26 cellular contexts compared by ENCODE assay signal in the genomic region with DNA sequence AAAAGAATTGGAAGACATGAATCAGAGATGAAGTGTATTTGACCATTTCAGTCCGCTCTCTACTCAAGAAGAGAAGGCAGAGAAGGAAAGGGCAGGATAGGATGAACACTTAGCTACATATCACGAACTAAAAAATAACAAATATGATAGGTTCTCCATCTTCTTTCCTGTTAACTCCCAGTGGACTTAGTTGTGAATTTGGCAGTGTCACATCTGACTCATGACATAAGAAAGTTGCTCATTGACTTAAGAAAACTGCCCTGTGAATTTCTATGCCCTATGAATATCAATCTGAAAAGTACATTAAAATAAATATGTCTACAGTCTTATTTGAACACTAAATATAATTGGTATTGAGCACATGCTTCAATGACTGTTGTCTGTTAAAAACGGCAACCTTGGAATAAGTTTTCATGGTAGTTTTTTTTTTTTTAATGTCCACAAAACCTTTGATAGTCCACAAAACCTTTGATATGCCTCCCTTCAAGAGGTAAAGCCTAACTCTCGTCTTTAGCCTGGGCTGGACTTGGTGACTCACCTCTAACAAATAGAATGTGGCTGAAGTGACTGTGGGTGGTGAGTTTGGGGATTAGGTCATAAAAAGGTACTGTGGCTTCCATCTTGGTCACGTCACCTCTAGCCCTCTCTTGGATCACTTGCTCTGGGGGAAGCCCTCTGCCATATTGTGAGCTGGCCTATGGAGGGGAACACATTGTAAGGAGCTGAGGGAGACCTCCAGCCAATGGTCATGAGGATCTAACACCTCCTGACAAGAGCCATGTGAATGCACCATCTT.
A peak's percentile ranks its signal among the peaks of the same experiment; 100 is the strongest.
DNase-seq lines count a peak whose midpoint lies in the region; ATAC-seq and TF ChIP-seq lines count a peak whose summit lies in the region.
"Had no signal": no experiment of that assay in that cellular context is flagged by ENCODE, and none has a peak within 500 bp of the region (broad histone marks: within the 10 kb centered on the region; RNA-seq: fewer than 3 reads in every experiment).

No MANE protein-coding gene starts in this region.

- peak overlapping the region; percentile 3 for H2AFZ ChIP-seq in ACC112 (ENCODE audit: low read length, unreplicated experiment)

- TF ChIP-seq CTCF in astrocyte of the spinal cord (IDR thresholded peaks at IDR 0.05; ENCODE audit: low read depth, low read length) (no peak), upper lobe of left lung (IDR thresholded peaks at IDR 0.05) (no peak)

- no peak for TF ChIP-seq EP300 in upper lobe of left lung (IDR thresholded peaks at IDR 0.05)

- H3K36me3 ChIP-seq in ACC112 (ENCODE audit: insufficient read depth, low read length) (no peaks in the 10 kb centered on the region), HUES48 (ENCODE audit: control insufficient read depth, insufficient read depth, low read length) (no peaks in the 10 kb centered on the region), upper lobe of left lung (no peaks in the 10 kb centered on the region)
- H3K36me3 ChIP-seq: BLaER1 treated with 17β-estradiol and CSF1 and Interleukin-3, amounts not matched to agents 10 nM and 100 nM; heart left ventricle; left ventricle myocardium inferior; SJCRH30; suprapubic skin; uterus had no signal

- TF ChIP-seq POLR2A in upper lobe of left lung (IDR thresholded peaks at IDR 0.05) = no peak

- 81 to 86% methylated on average over 4 to 5 of the region's 5 CpGs for WGBS in upper lobe of left lung, 2 donors

- H3K4me3 ChIP-seq in ACC112 (ENCODE audit: low read depth, low read length) (no peak overlapping the region), HUES48 (ENCODE audit: low read depth, low read length) (no peak overlapping the region), astrocyte of the spinal cord (ENCODE audit: low read depth, low read length) (no peak overlapping the region), upper lobe of left lung (no peak overlapping the region)
- H3K4me3 ChIP-seq: BLaER1 treated with 17β-estradiol and CSF1 and Interleukin-3, amounts not matched to agents 10 nM and 100 nM; body of pancreas; heart left ventricle; left ventricle myocardium inferior; SJCRH30; suprapubic skin; uterus had no signal

- H3K4me1 ChIP-seq in ACC112 (ENCODE audit: control insufficient read depth, insufficient read depth, low read length, unreplicated experiment) (peaks cover 12% of the 10 kb centered on the region), HUES48 (ENCODE audit: control insufficient read depth, insufficient read depth, low read length) (peaks cover 27% of the 10 kb centered on the region), upper lobe of left lung (no peaks in the 10 kb centered on the region)
- H3K4me1 ChIP-seq: BLaER1 treated with 17β-estradiol and CSF1 and Interleukin-3, amounts not matched to agents 10 nM and 100 nM; body of pancreas; heart left ventricle; left ventricle myocardium inferior; SJCRH30; suprapubic skin; uterus had no signal

- H3K9me3 ChIP-seq in HUES48 (ENCODE audit: control insufficient read depth, insufficient read depth, low read length) = no peaks in the 10 kb centered on the region
- no peaks in the 10 kb centered on the region for H3K9me3 ChIP-seq in upper lobe of left lung
- H3K9me3 ChIP-seq: body of pancreas, heart left ventricle, left ventricle myocardium inferior, SJCRH30, suprapubic skin, uterus had no signal

- in situ Hi-C loops in astrocyte of the spinal cord (cut with HindIII; ENCODE audit: low sequenced_read_pairs) = no loop called here

- no peaks in the 10 kb centered on the region for H3K79me2 ChIP-seq in ACC112 (ENCODE audit: control insufficient read depth, insufficient read depth, low read length, unreplicated experiment)

- DNase-seq in astrocyte of the spinal cord (ENCODE audit: low read depth, low spot score) (peak; percentile 39), hepatic stellate cell (ENCODE audit: low spot score) (peak; percentile 21), NCI-H345 treated with DMSO at 0.1 percent for 48 hours (lab: John Stamatoyannopoulos, UW; ENCODE audit: unreplicated experiment) (no peak), GM19240 (ENCODE audit: insufficient read length, low spot score) (no peak), upper lobe of left lung (no peak)
- DNase-seq: ACHN; activated CD4-positive, alpha-beta T cell treated with anti-CD3 and anti-CD28 coated beads for 4 hours; activated CD8-positive, alpha-beta memory T cell treated with anti-CD3 and anti-CD28 coated beads, Interleukin-2, amount 10 ng/mL, durations not matched to agents 7 days and 5 days; activated naive CD8-positive, alpha-beta T cell treated with anti-CD3 and anti-CD28 coated beads, Interleukin-2, amount 10 ng/mL, durations not matched to agents 7 days and 5 days; body of pancreas; effector memory CD8-positive, alpha-beta T cell; HCEC 1CT; heart left ventricle; immature natural killer cell; left ventricle myocardium inferior; NCI-H1048; NCI-H187; NCI-H2227 treated with DMSO at 0.1 percent for 48 hours; nephron progenitor cell; SJCRH30; uterus had no signal

- ATAC-seq in GM18519 (IDR thresholded peaks at IDR 0.05; ENCODE audit: low FRiP score, unreplicated experiment) = no peak
- ATAC-seq in upper lobe of left lung (ENCODE audit: low FRiP score in 2 of 2) = no peak
- ATAC-seq: activated CD8-positive, alpha-beta memory T cell treated with anti-CD3 and anti-CD28 coated beads, Interleukin-2, amount 10 ng/mL, durations not matched to agents 7 days and 5 days; body of pancreas; effector memory CD8-positive, alpha-beta T cell; heart left ventricle had no signal

- H3K27ac ChIP-seq in ACC112 (ENCODE audit: low read depth, low read length) = peak overlapping the region; percentile 83
- peak overlapping the region; percentile 76 for H3K27ac ChIP-seq in HUES48 (ENCODE audit: low read depth, low read length)
- no peak overlapping the region for H3K27ac ChIP-seq in upper lobe of left lung
- H3K27ac ChIP-seq: BLaER1 treated with 17β-estradiol and CSF1 and Interleukin-3, amounts not matched to agents 10 nM and 100 nM; body of pancreas; heart left ventricle; left ventricle myocardium inferior; SJCRH30; suprapubic skin; uterus had no signal

- H3K27me3 ChIP-seq in ACC112 (ENCODE audit: insufficient read depth, low read length) = no peaks in the 10 kb centered on the region
- no peaks in the 10 kb centered on the region for H3K27me3 ChIP-seq in HUES48 (ENCODE audit: control insufficient read depth, insufficient read depth, low read length)
- no peaks in the 10 kb centered on the region for H3K27me3 ChIP-seq in upper lobe of left lung
- H3K27me3 ChIP-seq: body of pancreas, SJCRH30, suprapubic skin, uterus had no signal

- no peak overlapping the region; the same call in 1 of the 2 replicates for H3K9ac ChIP-seq in HUES48 (ENCODE audit: low read depth, low read length)
- H3K9ac ChIP-seq: BLaER1 treated with 17β-estradiol and CSF1 and Interleukin-3, amounts not matched to agents 10 nM and 100 nM had no signal

Comparison
In these comparisons a context has a peak if more than half of its experiments do, and no peak if none do; other contexts are left out.
1. H3K27ac ChIP-seq: peak in ACC112 (single experiment) and HUES48 (single experiment); none in upper lobe of left lung (0 of 4).
2. DNase-seq: peak in astrocyte of the spinal cord (single experiment) and hepatic stellate cell (single experiment); none in NCI-H345 treated with DMSO at 0.1 percent for 48 hours (single experiment), GM19240 (single experiment) and upper lobe of left lung (0 of 2).